Comparison of ENCODE assay signal across 1 cellular context in genomic region chr17:60392042-60392844, GRCh38.
TF ChIP-seq lines count a peak whose summit lies in the region.

A gene with protein sequence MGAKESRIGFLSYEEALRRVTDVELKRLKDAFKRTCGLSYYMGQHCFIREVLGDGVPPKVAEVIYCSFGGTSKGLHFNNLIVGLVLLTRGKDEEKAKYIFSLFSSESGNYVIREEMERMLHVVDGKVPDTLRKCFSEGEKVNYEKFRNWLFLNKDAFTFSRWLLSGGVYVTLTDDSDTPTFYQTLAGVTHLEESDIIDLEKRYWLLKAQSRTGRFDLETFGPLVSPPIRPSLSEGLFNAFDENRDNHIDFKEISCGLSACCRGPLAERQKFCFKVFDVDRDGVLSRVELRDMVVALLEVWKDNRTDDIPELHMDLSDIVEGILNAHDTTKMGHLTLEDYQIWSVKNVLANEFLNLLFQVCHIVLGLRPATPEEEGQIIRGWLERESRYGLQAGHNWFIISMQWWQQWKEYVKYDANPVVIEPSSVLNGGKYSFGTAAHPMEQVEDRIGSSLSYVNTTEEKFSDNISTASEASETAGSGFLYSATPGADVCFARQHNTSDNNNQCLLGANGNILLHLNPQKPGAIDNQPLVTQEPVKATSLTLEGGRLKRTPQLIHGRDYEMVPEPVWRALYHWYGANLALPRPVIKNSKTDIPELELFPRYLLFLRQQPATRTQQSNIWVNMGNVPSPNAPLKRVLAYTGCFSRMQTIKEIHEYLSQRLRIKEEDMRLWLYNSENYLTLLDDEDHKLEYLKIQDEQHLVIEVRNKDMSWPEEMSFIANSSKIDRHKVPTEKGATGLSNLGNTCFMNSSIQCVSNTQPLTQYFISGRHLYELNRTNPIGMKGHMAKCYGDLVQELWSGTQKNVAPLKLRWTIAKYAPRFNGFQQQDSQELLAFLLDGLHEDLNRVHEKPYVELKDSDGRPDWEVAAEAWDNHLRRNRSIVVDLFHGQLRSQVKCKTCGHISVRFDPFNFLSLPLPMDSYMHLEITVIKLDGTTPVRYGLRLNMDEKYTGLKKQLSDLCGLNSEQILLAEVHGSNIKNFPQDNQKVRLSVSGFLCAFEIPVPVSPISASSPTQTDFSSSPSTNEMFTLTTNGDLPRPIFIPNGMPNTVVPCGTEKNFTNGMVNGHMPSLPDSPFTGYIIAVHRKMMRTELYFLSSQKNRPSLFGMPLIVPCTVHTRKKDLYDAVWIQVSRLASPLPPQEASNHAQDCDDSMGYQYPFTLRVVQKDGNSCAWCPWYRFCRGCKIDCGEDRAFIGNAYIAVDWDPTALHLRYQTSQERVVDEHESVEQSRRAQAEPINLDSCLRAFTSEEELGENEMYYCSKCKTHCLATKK (N-terminal part only) (minus strand): TSS chr17:60392133. CDS start chr17:60391939, 194 bp downstream.

TF ChIP-seq in HEK293, 187 proteins besides CTCF, POLR2A, EP300 and RAD21 (continued from another document and continues in another):
- TF ChIP-seq PRDM6 (tag by site-specific recombination; IDR thresholded peaks at IDR 0.05) (no peak), ZBTB20 (tag by site-specific recombination; IDR thresholded peaks at IDR 0.05) (peak; percentile 54), KLF17 (tag by site-specific recombination; IDR thresholded peaks at IDR 0.05) (peak; percentile 89), SP7 (tag by site-specific recombination; IDR thresholded peaks at IDR 0.05) (peak; percentile 88), ZNF558 (tag by site-specific recombination; IDR thresholded peaks at IDR 0.05) (no peak), ZNF10 (tag by site-specific recombination; IDR thresholded peaks at IDR 0.05) (peak; percentile 56), TSHZ1 (tag by site-specific recombination; IDR thresholded peaks at IDR 0.05; ENCODE audit: borderline replicate concordance) (0 out of 2 replicates have a peak, but pooled peaks have one; percentile 47), EGR2 (tag by site-specific recombination; IDR thresholded peaks at IDR 0.05; ENCODE audit: low read depth) (peak; percentile 99), TCF7L2 (IDR thresholded peaks at IDR 0.05; ENCODE audit: borderline replicate concordance, low read depth, low read length) (no peak), ZNF362 (tag by site-specific recombination; IDR thresholded peaks at IDR 0.05) (no peak), OSR2 (tag by site-specific recombination; IDR thresholded peaks at IDR 0.05) (peak; percentile 87), ZFP69B (tag by site-specific recombination; IDR thresholded peaks at IDR 0.05) (peak; percentile 37; the same call in 1 of the 2 replicates), PRDM10 (tag by site-specific recombination; IDR thresholded peaks at IDR 0.05) (peak; percentile 75), ZNF747 (tag by site-specific recombination; IDR thresholded peaks at IDR 0.05) (no peak), ZNF423 (tag by site-specific recombination; IDR thresholded peaks at IDR 0.05) (peak; percentile 100), KLF16 (tag by site-specific recombination; IDR thresholded peaks at IDR 0.05) (peak; percentile 89), ZNF791 (tag by site-specific recombination; IDR thresholded peaks at IDR 0.05) (no peak), ZNF175 (tag by site-specific recombination; IDR thresholded peaks at IDR 0.05) (no peak), ZNF416 (tag by site-specific recombination; IDR thresholded peaks at IDR 0.05) (no peak), ZNF394 (tag by site-specific recombination; IDR thresholded peaks at IDR 0.05; ENCODE audit: borderline replicate concordance) (no peak; the same call in 1 of the 2 replicates), YY1 (tag by site-specific recombination; IDR thresholded peaks at IDR 0.05) (0 out of 2 replicates have a peak, but pooled peaks have one; percentile 22), ZNF133 (tag by site-specific recombination; IDR thresholded peaks at IDR 0.05) (no peak), ZNF670 (tag by site-specific recombination; IDR thresholded peaks at IDR 0.05; ENCODE audit: low read depth) (no peak), ZXDB (tag by site-specific recombination; IDR thresholded peaks at IDR 0.05) (peak; percentile 89), ZNF76 (tag by site-specific recombination; IDR thresholded peaks at IDR 0.05; ENCODE audit: borderline replicate concordance, low read depth) (peak; percentile 74), ZNF335 (tag by site-specific recombination; conservative IDR thresholded peaks at IDR 0.05) (peak; percentile 8), REPIN1 (tag by site-specific recombination; IDR thresholded peaks at IDR 0.05; ENCODE audit: low read depth) (0 out of 2 replicates have a peak, but pooled peaks have one; percentile 38), YY2 (tag by site-specific recombination; IDR thresholded peaks at IDR 0.05) (no peak), ZSCAN16 (tag by site-specific recombination; IDR thresholded peaks at IDR 0.05) (no peak)
- TF ChIP-seq, protein P1, sequence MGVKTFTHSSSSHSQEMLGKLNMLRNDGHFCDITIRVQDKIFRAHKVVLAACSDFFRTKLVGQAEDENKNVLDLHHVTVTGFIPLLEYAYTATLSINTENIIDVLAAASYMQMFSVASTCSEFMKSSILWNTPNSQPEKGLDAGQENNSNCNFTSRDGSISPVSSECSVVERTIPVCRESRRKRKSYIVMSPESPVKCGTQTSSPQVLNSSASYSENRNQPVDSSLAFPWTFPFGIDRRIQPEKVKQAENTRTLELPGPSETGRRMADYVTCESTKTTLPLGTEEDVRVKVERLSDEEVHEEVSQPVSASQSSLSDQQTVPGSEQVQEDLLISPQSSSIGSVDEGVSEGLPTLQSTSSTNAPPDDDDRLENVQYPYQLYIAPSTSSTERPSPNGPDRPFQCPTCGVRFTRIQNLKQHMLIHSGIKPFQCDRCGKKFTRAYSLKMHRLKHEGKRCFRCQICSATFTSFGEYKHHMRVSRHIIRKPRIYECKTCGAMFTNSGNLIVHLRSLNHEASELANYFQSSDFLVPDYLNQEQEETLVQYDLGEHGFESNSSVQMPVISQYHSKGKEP (tag by site-specific recombination; IDR thresholded peaks at IDR 0.05) = peak; percentile 65
- TF ChIP-seq, protein P2, sequence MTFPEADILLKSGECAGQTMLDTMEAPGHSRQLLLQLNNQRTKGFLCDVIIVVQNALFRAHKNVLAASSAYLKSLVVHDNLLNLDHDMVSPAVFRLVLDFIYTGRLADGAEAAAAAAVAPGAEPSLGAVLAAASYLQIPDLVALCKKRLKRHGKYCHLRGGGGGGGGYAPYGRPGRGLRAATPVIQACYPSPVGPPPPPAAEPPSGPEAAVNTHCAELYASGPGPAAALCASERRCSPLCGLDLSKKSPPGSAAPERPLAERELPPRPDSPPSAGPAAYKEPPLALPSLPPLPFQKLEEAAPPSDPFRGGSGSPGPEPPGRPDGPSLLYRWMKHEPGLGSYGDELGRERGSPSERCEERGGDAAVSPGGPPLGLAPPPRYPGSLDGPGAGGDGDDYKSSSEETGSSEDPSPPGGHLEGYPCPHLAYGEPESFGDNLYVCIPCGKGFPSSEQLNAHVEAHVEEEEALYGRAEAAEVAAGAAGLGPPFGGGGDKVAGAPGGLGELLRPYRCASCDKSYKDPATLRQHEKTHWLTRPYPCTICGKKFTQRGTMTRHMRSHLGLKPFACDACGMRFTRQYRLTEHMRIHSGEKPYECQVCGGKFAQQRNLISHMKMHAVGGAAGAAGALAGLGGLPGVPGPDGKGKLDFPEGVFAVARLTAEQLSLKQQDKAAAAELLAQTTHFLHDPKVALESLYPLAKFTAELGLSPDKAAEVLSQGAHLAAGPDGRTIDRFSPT (tag by site-specific recombination; IDR thresholded peaks at IDR 0.05) = peak; percentile 90
- TF ChIP-seq, protein P3, sequence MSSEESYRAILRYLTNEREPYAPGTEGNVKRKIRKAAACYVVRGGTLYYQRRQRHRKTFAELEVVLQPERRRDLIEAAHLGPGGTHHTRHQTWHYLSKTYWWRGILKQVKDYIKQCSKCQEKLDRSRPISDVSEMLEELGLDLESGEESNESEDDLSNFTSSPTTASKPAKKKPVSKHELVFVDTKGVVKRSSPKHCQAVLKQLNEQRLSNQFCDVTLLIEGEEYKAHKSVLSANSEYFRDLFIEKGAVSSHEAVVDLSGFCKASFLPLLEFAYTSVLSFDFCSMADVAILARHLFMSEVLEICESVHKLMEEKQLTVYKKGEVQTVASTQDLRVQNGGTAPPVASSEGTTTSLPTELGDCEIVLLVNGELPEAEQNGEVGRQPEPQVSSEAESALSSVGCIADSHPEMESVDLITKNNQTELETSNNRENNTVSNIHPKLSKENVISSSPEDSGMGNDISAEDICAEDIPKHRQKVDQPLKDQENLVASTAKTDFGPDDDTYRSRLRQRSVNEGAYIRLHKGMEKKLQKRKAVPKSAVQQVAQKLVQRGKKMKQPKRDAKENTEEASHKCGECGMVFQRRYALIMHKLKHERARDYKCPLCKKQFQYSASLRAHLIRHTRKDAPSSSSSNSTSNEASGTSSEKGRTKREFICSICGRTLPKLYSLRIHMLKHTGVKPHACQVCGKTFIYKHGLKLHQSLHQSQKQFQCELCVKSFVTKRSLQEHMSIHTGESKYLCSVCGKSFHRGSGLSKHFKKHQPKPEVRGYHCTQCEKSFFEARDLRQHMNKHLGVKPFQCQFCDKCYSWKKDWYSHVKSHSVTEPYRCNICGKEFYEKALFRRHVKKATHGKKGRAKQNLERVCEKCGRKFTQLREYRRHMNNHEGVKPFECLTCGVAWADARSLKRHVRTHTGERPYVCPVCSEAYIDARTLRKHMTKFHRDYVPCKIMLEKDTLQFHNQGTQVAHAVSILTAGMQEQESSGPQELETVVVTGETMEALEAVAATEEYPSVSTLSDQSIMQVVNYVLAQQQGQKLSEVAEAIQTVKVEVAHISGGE (tag by site-specific recombination; conservative IDR thresholded peaks at IDR 0.05; ENCODE audit: low read depth) = peak; percentile 78; the same call in 1 of the 2 replicates
